Comparison of ENCODE assay signal across 24 cellular contexts in the genomic region with DNA sequence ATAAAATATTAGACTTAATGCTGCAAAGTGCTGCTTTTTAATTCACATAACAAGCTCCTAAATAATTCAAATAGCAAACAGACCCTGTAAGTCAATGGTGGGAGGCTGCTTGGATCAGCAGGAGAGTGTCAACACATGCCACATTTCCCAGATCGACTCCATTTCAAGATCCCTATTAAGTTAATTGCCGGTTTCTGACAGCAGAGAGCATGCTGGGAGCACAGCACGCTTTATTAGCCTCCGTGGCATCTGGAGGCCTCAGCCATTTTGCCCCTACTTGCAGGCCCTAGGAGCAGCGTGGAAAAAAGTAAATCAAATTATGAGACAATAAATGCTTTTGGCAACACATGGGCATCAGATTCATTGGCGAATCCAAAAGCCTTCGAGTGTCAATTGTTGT.
DNase-seq lines count a peak whose midpoint lies in the region; ATAC-seq, FAIRE-seq and TF ChIP-seq lines count a peak whose summit lies in the region.
"Had no signal": no experiment of that assay in that cellular context is flagged by ENCODE, and none has a peak within 500 bp of the region (broad histone marks: within the 10 kb centered on the region; RNA-seq: fewer than 3 reads in every experiment).

No MANE protein-coding gene starts in this region.

- H3K36me3 Mint-ChIP-seq in WTC11: no peaks in the 10 kb centered on the region
- H3K36me3 Mint-ChIP-seq: CD8-positive, alpha-beta T cell had no signal

- no peak overlapping the region for H3K27ac Mint-ChIP-seq in WTC11
- H3K27ac Mint-ChIP-seq: B cell; CD8-positive, alpha-beta T cell had no signal

- H3K9me3 Mint-ChIP-seq in WTC11: no peaks in the 10 kb centered on the region
- H3K9me3 Mint-ChIP-seq: CD8-positive, alpha-beta T cell had no signal

- DNase-seq in NCI-H1417 treated with DMSO at 0.1 percent for 48 hours (lab: John Stamatoyannopoulos, UW) (peak; percentile 42), NCI-H2081 (lab: John Stamatoyannopoulos, UW) (peak; percentile 68 to 80), NCI-H748 treated with DMSO at 0.1 percent for 48 hours (lab: John Stamatoyannopoulos, UW) (peak; percentile 75), retina (peak; percentile 60), GM12892 (ENCODE audit: insufficient read length) (no peak), WTC11 (ENCODE audit: low spot score) (no peak), NCI-H526 treated with DMSO at 0.1 percent for 48 hours (lab: John Stamatoyannopoulos, UW) (no peak)
- DNase-seq: CD8-positive, alpha-beta T cell; DMS 273 treated with DMSO at 0.1 percent for 48 hours; DMS79; EL; GDM1; HCEC 1CT; KBM-7; MV-4-11; NCI-H1436; NCI-H2029; NCI-H345; NCI-H510A treated with DMSO at 0.1 percent for 48 hours; Right ventricle myocardium superior; RPMI8226 had no signal

- TF ChIP-seq CTCF in WTC11 (IDR thresholded peaks at IDR 0.05): no peak

- TF ChIP-seq POLR2A in GM12892 (IDR thresholded peaks at IDR 0.05; ENCODE audit: low read depth, low read length): no peak

- H3K4me1 Mint-ChIP-seq in WTC11: no peaks in the 10 kb centered on the region
- H3K4me1 Mint-ChIP-seq: B cell had no signal

- POLR2A ChIA-PET in WTC11 (lab: Charles Lee): no interaction called here

- no peak overlapping the region for H3K4me3 Mint-ChIP-seq in WTC11
- H3K4me3 Mint-ChIP-seq: B cell; CD8-positive, alpha-beta T cell had no signal

- FAIRE-seq in GM12892 (lab: Jason Lieb, UNC): no peak
- FAIRE-seq: GM12891, H1 had no signal

- CTCF ChIA-PET in WTC11 (lab: Charles Lee): no interaction called here

- no peak for ATAC-seq in WTC11
- ATAC-seq: CD8-positive, alpha-beta T cell had no signal

- no peaks in the 10 kb centered on the region; the same call in 1 of the 2 replicates for H3K27me3 Mint-ChIP-seq in WTC11 (ENCODE audit: low read depth)

TF ChIP-seq in WTC11, 78 proteins besides CTCF, POLR2A, EP300 and RAD21:
- TF ChIP-seq GTF2I (CRISPR knock-in tag; conservative IDR thresholded peaks at IDR 0.05): no peak
- TF ChIP-seq NR3C1 (CRISPR knock-in tag; conservative IDR thresholded peaks at IDR 0.05; ENCODE audit: low read depth): no peak

Comparison
In these comparisons a context has a peak if more than half of its experiments do, and no peak if none do; other contexts are left out.
1. DNase-seq: peak in NCI-H1417 treated with DMSO at 0.1 percent for 48 hours (single experiment), NCI-H2081 (2 of 2), NCI-H748 treated with DMSO at 0.1 percent for 48 hours (single experiment) and retina (single experiment); none in GM12892 (single experiment), WTC11 (single experiment) and NCI-H526 treated with DMSO at 0.1 percent for 48 hours (single experiment).